In the genomic region with DNA sequence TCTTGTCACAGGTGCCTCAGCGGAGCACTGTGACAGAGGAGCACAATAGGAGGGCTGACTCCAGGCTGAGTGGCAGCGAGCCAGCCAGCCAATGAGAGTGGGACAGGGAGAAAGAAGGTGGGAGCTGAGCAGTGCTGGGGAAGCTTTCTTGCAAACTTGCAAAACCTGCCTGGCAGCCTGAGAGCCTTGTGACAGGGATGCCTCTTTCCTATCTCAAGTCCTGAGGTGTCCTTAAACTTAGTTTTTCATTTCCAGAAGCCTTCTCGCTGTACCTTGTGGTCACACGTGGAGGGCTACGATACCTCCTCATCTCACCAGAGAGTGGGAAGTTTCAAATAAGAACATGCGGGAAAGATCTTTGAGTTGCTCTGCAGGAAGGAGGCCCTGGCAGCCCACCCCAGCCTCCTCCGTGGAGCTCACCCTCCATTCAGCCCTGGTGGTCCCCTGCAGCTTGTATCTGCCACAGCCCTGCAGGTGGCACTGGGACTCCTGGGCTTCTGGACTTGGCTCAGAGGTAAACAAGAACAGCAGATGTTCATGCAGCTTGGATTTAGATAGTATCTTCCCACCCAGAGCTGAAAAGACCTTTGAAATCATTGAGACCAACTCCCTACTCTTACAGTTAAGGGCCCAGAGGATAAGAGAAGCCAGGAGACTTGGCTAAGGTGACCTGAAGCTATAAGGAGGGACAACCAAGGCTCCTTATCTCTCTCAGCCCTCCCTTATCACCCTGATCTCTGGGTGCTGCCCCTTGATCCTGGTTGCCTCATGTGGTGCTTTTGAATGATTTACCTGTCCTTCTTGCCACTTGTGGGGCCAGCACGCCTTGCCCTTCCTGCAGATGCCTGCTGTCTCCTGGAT, we compare ENCODE assay signal across 1 cellular context.
TF ChIP-seq lines count a peak whose summit lies in the region.

No MANE protein-coding gene starts in this region.

TF ChIP-seq in HepG2, 621 proteins besides CTCF, POLR2A, EP300 and RAD21 (continued from another document and continues in another):
- TF ChIP-seq, protein P1, sequence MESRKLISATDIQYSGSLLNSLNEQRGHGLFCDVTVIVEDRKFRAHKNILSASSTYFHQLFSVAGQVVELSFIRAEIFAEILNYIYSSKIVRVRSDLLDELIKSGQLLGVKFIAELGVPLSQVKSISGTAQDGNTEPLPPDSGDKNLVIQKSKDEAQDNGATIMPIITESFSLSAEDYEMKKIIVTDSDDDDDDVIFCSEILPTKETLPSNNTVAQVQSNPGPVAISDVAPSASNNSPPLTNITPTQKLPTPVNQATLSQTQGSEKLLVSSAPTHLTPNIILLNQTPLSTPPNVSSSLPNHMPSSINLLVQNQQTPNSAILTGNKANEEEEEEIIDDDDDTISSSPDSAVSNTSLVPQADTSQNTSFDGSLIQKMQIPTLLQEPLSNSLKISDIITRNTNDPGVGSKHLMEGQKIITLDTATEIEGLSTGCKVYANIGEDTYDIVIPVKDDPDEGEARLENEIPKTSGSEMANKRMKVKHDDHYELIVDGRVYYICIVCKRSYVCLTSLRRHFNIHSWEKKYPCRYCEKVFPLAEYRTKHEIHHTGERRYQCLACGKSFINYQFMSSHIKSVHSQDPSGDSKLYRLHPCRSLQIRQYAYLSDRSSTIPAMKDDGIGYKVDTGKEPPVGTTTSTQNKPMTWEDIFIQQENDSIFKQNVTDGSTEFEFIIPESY (CRISPR knock-in tag; IDR thresholded peaks at IDR 0.05): no peak
- no peak for TF ChIP-seq ZNF138 (CRISPR knock-in tag; IDR thresholded peaks at IDR 0.05; ENCODE audit: low read depth)
- TF ChIP-seq ZNF747 (CRISPR knock-in tag; IDR thresholded peaks at IDR 0.05; ENCODE audit: borderline replicate concordance): no peak
- TF ChIP-seq, protein P2, sequence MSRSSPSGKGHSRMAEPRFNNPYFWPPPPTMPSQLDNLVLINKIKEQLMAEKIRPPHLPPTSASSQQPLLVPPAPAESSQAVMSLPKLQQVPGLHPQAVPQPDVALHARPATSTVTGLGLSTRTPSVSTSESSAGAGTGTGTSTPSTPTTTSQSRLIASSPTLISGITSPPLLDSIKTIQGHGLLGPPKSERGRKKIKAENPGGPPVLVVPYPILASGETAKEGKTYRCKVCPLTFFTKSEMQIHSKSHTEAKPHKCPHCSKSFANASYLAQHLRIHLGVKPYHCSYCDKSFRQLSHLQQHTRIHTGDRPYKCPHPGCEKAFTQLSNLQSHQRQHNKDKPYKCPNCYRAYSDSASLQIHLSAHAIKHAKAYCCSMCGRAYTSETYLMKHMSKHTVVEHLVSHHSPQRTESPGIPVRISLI (CRISPR knock-in tag; IDR thresholded peaks at IDR 0.05; ENCODE audit: borderline replicate concordance): no peak
- no peak for TF ChIP-seq RFX5 (IDR thresholded peaks at IDR 0.05; ENCODE audit: low read depth, low read length)
- TF ChIP-seq ZFAT (CRISPR knock-in tag; conservative IDR thresholded peaks at IDR 0.05): no peak
- TF ChIP-seq, protein P3, sequence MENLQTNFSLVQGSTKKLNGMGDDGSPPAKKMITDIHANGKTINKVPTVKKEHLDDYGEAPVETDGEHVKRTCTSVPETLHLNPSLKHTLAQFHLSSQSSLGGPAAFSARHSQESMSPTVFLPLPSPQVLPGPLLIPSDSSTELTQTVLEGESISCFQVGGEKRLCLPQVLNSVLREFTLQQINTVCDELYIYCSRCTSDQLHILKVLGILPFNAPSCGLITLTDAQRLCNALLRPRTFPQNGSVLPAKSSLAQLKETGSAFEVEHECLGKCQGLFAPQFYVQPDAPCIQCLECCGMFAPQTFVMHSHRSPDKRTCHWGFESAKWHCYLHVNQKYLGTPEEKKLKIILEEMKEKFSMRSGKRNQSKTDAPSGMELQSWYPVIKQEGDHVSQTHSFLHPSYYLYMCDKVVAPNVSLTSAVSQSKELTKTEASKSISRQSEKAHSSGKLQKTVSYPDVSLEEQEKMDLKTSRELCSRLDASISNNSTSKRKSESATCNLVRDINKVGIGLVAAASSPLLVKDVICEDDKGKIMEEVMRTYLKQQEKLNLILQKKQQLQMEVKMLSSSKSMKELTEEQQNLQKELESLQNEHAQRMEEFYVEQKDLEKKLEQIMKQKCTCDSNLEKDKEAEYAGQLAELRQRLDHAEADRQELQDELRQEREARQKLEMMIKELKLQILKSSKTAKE (CRISPR knock-in tag; IDR thresholded peaks at IDR 0.05; ENCODE audit: borderline replicate concordance): no peak
- TF ChIP-seq SAP130 (CRISPR knock-in tag; IDR thresholded peaks at IDR 0.05; ENCODE audit: low read depth): peak; percentile 6; the same call in 1 of the 2 replicates
- TF ChIP-seq KDM2A (CRISPR knock-in tag; IDR thresholded peaks at IDR 0.05; ENCODE audit: borderline replicate concordance, low read depth): peak; percentile 21; the same call in 1 of the 2 replicates
- TF ChIP-seq, protein P4, sequence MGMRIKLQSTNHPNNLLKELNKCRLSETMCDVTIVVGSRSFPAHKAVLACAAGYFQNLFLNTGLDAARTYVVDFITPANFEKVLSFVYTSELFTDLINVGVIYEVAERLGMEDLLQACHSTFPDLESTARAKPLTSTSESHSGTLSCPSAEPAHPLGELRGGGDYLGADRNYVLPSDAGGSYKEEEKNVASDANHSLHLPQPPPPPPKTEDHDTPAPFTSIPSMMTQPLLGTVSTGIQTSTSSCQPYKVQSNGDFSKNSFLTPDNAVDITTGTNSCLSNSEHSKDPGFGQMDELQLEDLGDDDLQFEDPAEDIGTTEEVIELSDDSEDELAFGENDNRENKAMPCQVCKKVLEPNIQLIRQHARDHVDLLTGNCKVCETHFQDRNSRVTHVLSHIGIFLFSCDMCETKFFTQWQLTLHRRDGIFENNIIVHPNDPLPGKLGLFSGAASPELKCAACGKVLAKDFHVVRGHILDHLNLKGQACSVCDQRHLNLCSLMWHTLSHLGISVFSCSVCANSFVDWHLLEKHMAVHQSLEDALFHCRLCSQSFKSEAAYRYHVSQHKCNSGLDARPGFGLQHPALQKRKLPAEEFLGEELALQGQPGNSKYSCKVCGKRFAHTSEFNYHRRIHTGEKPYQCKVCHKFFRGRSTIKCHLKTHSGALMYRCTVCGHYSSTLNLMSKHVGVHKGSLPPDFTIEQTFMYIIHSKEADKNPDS (CRISPR knock-in tag; IDR thresholded peaks at IDR 0.05): no peak
- no peak for TF ChIP-seq JUN (CRISPR knock-in tag; IDR thresholded peaks at IDR 0.05)
- TF ChIP-seq SNRNP70 (IDR thresholded peaks at IDR 0.05; ENCODE audit: low read depth, low read length): no peak
- no peak for TF ChIP-seq ZNF451 (CRISPR knock-in tag; IDR thresholded peaks at IDR 0.05)
- TF ChIP-seq ETV5 (CRISPR knock-in tag; IDR thresholded peaks at IDR 0.05; ENCODE audit: borderline replicate concordance): no peak
- TF ChIP-seq MATR3 (CRISPR knock-in tag; IDR thresholded peaks at IDR 0.05): no peak
- TF ChIP-seq, protein P5, sequence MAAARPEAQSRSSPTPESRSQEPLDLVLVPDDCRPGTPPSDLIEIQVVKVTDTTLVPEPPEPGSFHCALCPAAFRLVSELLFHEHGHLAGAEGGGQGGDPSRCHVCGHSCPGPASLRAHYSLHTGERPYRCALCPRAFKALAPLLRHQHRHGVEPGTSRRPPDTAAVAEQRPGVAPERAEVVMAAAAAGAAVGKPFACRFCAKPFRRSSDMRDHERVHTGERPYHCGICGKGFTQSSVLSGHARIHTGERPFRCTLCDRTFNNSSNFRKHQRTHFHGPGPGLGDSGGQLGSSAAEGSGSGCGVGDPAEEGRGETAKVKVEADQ (CRISPR knock-in tag; IDR thresholded peaks at IDR 0.05; ENCODE audit: borderline replicate concordance): no peak
- no peak for TF ChIP-seq ZNF720 (CRISPR knock-in tag; IDR thresholded peaks at IDR 0.05)
- no peak for TF ChIP-seq ERF (CRISPR knock-in tag; IDR thresholded peaks at IDR 0.05)
- TF ChIP-seq NR2F2 (IDR thresholded peaks at IDR 0.05; ENCODE audit: borderline replicate concordance, low read depth): no peak
- TF ChIP-seq ZNF121 (CRISPR knock-in tag; IDR thresholded peaks at IDR 0.05): no peak
- TF ChIP-seq KAT7 (CRISPR knock-in tag; IDR thresholded peaks at IDR 0.05; ENCODE audit: borderline replicate concordance): no peak
- no peak for TF ChIP-seq ARNT (IDR thresholded peaks at IDR 0.05)
- TF ChIP-seq, protein P6, sequence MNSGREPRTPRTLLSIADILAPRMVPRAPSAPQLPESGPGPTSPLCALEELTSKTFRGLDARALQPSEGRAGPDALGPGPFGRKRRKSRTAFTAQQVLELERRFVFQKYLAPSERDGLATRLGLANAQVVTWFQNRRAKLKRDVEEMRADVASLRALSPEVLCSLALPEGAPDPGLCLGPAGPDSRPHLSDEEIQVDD (CRISPR knock-in tag; IDR thresholded peaks at IDR 0.05; ENCODE audit: borderline replicate concordance): no peak
- TF ChIP-seq, protein P7, sequence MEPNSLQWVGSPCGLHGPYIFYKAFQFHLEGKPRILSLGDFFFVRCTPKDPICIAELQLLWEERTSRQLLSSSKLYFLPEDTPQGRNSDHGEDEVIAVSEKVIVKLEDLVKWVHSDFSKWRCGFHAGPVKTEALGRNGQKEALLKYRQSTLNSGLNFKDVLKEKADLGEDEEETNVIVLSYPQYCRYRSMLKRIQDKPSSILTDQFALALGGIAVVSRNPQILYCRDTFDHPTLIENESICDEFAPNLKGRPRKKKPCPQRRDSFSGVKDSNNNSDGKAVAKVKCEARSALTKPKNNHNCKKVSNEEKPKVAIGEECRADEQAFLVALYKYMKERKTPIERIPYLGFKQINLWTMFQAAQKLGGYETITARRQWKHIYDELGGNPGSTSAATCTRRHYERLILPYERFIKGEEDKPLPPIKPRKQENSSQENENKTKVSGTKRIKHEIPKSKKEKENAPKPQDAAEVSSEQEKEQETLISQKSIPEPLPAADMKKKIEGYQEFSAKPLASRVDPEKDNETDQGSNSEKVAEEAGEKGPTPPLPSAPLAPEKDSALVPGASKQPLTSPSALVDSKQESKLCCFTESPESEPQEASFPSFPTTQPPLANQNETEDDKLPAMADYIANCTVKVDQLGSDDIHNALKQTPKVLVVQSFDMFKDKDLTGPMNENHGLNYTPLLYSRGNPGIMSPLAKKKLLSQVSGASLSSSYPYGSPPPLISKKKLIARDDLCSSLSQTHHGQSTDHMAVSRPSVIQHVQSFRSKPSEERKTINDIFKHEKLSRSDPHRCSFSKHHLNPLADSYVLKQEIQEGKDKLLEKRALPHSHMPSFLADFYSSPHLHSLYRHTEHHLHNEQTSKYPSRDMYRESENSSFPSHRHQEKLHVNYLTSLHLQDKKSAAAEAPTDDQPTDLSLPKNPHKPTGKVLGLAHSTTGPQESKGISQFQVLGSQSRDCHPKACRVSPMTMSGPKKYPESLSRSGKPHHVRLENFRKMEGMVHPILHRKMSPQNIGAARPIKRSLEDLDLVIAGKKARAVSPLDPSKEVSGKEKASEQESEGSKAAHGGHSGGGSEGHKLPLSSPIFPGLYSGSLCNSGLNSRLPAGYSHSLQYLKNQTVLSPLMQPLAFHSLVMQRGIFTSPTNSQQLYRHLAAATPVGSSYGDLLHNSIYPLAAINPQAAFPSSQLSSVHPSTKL (CRISPR knock-in tag; IDR thresholded peaks at IDR 0.05): peak; percentile 24; the same call in 1 of the 2 replicates
- TF ChIP-seq ZNF749 (CRISPR knock-in tag; IDR thresholded peaks at IDR 0.05; ENCODE audit: borderline replicate concordance): no peak
- no peak for TF ChIP-seq HNRNPK (IDR thresholded peaks at IDR 0.05; ENCODE audit: low read depth, low read length, poor library complexity, severe bottlenecking)
- TF ChIP-seq TARDBP (CRISPR knock-in tag; IDR thresholded peaks at IDR 0.05): 0 out of 2 replicates have a peak, but pooled peaks have one; percentile 56
- 0 out of 2 replicates have a peak, but pooled peaks have one; percentile 16 for TF ChIP-seq CEBPG (CRISPR knock-in tag; IDR thresholded peaks at IDR 0.05)
- peak; percentile 43; the same call in 1 of the 2 replicates for TF ChIP-seq NFYC (CRISPR knock-in tag; IDR thresholded peaks at IDR 0.05)
- 0 out of 2 replicates have a peak, but pooled peaks have one; percentile 52 for TF ChIP-seq FOXA3 (CRISPR knock-in tag; IDR thresholded peaks at IDR 0.05)
- TF ChIP-seq, protein P8, sequence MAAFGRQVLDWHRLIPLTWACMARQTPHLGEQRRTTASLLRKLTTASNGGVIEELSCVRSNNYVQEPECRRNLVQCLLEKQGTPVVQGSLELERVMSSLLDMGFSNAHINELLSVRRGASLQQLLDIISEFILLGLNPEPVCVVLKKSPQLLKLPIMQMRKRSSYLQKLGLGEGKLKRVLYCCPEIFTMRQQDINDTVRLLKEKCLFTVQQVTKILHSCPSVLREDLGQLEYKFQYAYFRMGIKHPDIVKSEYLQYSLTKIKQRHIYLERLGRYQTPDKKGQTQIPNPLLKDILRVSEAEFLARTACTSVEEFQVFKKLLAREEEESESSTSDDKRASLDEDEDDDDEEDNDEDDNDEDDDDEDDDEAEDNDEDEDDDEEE (CRISPR knock-in tag; IDR thresholded peaks at IDR 0.05): no peak
- no peak for TF ChIP-seq ZNF225 (CRISPR knock-in tag; IDR thresholded peaks at IDR 0.05)
- TF ChIP-seq, protein P9, sequence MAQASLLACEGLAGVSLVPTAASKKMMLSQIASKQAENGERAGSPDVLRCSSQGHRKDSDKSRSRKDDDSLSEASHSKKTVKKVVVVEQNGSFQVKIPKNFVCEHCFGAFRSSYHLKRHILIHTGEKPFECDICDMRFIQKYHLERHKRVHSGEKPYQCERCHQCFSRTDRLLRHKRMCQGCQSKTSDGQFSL (CRISPR knock-in tag; IDR thresholded peaks at IDR 0.05): no peak
- TF ChIP-seq, protein P10, sequence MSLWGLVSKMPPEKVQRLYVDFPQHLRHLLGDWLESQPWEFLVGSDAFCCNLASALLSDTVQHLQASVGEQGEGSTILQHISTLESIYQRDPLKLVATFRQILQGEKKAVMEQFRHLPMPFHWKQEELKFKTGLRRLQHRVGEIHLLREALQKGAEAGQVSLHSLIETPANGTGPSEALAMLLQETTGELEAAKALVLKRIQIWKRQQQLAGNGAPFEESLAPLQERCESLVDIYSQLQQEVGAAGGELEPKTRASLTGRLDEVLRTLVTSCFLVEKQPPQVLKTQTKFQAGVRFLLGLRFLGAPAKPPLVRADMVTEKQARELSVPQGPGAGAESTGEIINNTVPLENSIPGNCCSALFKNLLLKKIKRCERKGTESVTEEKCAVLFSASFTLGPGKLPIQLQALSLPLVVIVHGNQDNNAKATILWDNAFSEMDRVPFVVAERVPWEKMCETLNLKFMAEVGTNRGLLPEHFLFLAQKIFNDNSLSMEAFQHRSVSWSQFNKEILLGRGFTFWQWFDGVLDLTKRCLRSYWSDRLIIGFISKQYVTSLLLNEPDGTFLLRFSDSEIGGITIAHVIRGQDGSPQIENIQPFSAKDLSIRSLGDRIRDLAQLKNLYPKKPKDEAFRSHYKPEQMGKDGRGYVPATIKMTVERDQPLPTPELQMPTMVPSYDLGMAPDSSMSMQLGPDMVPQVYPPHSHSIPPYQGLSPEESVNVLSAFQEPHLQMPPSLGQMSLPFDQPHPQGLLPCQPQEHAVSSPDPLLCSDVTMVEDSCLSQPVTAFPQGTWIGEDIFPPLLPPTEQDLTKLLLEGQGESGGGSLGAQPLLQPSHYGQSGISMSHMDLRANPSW (CRISPR knock-in tag; IDR thresholded peaks at IDR 0.05; ENCODE audit: borderline replicate concordance): no peak
- peak; percentile 32; the same call in 1 of the 2 replicates for TF ChIP-seq HNF4A (CRISPR knock-in tag; IDR thresholded peaks at IDR 0.05)
- TF ChIP-seq ZNF816 (CRISPR knock-in tag; IDR thresholded peaks at IDR 0.05; ENCODE audit: borderline replicate concordance): no peak
- no peak; the same call in 1 of the 2 replicates for TF ChIP-seq ZMYM3 (CRISPR knock-in tag; IDR thresholded peaks at IDR 0.05)
- no peak for TF ChIP-seq ZSCAN20 (CRISPR knock-in tag; IDR thresholded peaks at IDR 0.05; ENCODE audit: borderline replicate concordance)
- TF ChIP-seq ZNF546 (CRISPR knock-in tag; conservative IDR thresholded peaks at IDR 0.05): no peak
- TF ChIP-seq KLF12 (CRISPR knock-in tag; IDR thresholded peaks at IDR 0.05; ENCODE audit: borderline replicate concordance): no peak
- no peak for TF ChIP-seq FOXA1 (IDR thresholded peaks at IDR 0.05)
- peak; percentile 80 for TF ChIP-seq FOXA1 (CRISPR knock-in tag; IDR thresholded peaks at IDR 0.05)
- TF ChIP-seq ZNF263 (CRISPR knock-in tag; IDR thresholded peaks at IDR 0.05): peak; percentile 96
